In the genomic region with DNA sequence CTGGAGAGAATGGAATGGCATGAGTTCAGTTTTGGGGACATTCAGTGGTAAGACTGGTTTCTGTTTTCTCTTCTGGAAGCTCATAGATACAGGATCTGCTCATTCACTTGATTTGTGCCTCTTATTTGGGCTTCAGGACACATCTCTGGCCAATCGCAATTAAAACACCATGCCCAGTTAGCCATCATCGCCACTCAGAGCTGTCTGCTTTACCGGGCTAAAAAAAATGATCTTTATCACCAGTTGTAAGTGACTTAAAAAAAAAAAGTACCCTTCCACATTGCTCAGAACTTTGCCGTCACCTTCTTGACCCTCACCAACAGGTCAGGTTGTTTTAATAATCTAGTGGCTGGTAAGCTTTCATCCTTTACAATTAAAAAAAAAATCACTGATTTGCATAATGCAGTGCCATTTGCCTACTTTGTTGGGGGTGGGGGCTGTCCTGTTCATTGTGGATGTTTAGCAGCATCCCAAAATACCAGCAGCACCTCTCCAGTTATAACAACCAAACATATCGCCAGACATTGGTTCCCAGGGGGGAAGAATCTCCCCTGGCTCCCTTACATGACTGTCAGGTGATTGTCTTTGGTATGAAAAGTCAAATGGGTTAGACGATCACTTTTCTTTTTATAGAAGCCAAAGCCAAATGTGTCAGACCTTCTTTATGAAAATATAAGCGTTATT, we compare ENCODE assay signal across 9 cellular contexts.
DNase-seq lines count a peak whose midpoint lies in the region; ATAC-seq, FAIRE-seq and TF ChIP-seq lines count a peak whose summit lies in the region.
"Had no signal": no experiment of that assay in that cellular context is flagged by ENCODE, and none has a peak within 500 bp of the region (broad histone marks: within the 10 kb centered on the region; RNA-seq: fewer than 3 reads in every experiment).

No MANE protein-coding gene starts in this region.

- in situ Hi-C loops in HepG2 (cut with HindIII; ENCODE audit: extremely low pct_ligation_motif_present, low pct_unique_long_range_greater_than_20kb) = loop anchor here (5.0 to 10.0 kb wide), 2 partner anchors 63 to 91 kb away; no protein-coding TSS in a partner anchor

- intact Hi-C loops in HepG2 (cut with micrococcal nuclease; ENCODE audit: unreplicated experiment) = no loop called here

- no peak for TF ChIP-seq CTCF in astrocyte (IDR thresholded peaks at IDR 0.05; ENCODE audit: insufficient read depth, low read depth, low read length)
- no peak for TF ChIP-seq CTCF in HepG2 (CRISPR knock-in tag; IDR thresholded peaks at IDR 0.05)
- TF ChIP-seq CTCF in tibial nerve (IDR thresholded peaks at IDR 0.05) = no peak

- peak overlapping the region; percentile 87 for H3K27ac ChIP-seq in astrocyte (ENCODE audit: low read depth, low read length)
- no peak overlapping the region for H3K27ac ChIP-seq in HepG2 (ENCODE audit: extremely low read length, insufficient read depth, low read length)
- H3K27ac ChIP-seq in tibial nerve = peak overlapping the region in 3 of 4 donors; percentile 47 to 78 (median 71)
- H3K27ac ChIP-seq: WERI-Rb-1 had no signal

- POLR2A ChIA-PET in HepG2 (lab: Yijun Ruan, JAX) = interaction anchor here (1.1 to 1.2 kb wide), 2 partner anchors 88 to 224 kb away, joined by 3 to 7 read pairs; a partner anchor contains a TSS

- H2AFZ ChIP-seq in astrocyte (ENCODE audit: low read depth, low read length) (no peak overlapping the region), HepG2 (ENCODE audit: low read length) (no peak overlapping the region)

- TF ChIP-seq EP300 in HepG2 (IDR thresholded peaks at IDR 0.05; ENCODE audit: low read depth in 2 of 2, low read length in 2 of 2) = no peak
- no peak for TF ChIP-seq EP300 in HepG2 (CRISPR knock-in tag; IDR thresholded peaks at IDR 0.05; ENCODE audit: borderline replicate concordance)
- TF ChIP-seq EP300 in tibial nerve (IDR thresholded peaks at IDR 0.05) = no peak

- H3K4me1 Mint-ChIP-seq in activated CD8-positive, alpha-beta memory T cell treated with anti-CD3 and anti-CD28 coated beads, Interleukin-2, amount 10 ng/mL, durations not matched to agents 7 days and 5 days = peaks cover 90% of the 10 kb centered on the region
- peaks cover 55% of the 10 kb centered on the region for H3K4me1 Mint-ChIP-seq in astrocyte (ENCODE audit: low read depth, unreplicated experiment)

- H4K20me1 ChIP-seq in astrocyte (ENCODE audit: insufficient read depth, low read length) (no peaks in the 10 kb centered on the region), HepG2 (ENCODE audit: insufficient read depth, low read length) (no peaks in the 10 kb centered on the region)

- H3K36me3 Mint-ChIP-seq in activated CD8-positive, alpha-beta memory T cell treated with anti-CD3 and anti-CD28 coated beads, Interleukin-2, amount 10 ng/mL, durations not matched to agents 7 days and 5 days = peaks cover 60% of the 10 kb centered on the region
- no peaks in the 10 kb centered on the region for H3K36me3 Mint-ChIP-seq in astrocyte (ENCODE audit: low read depth, unreplicated experiment)

- H3K4me3 Mint-ChIP-seq in activated CD8-positive, alpha-beta memory T cell treated with anti-CD3 and anti-CD28 coated beads, Interleukin-2, amount 10 ng/mL, durations not matched to agents 7 days and 5 days = peak overlapping the region; percentile 78
- H3K4me3 Mint-ChIP-seq in astrocyte (ENCODE audit: unreplicated experiment) = peak overlapping the region; percentile 58

- TF ChIP-seq POLR2A in HepG2 (IDR thresholded peaks at IDR 0.05; ENCODE audit: insufficient read depth in 1 of 2, low read depth in 2 of 2, low read length in 2 of 2) = no peak
- TF ChIP-seq POLR2A in tibial nerve (IDR thresholded peaks at IDR 0.05) = no peak

- H3K27ac Mint-ChIP-seq in activated CD8-positive, alpha-beta memory T cell treated with anti-CD3 and anti-CD28 coated beads, Interleukin-2, amount 10 ng/mL, durations not matched to agents 7 days and 5 days = peak overlapping the region; percentile 93
- H3K27ac Mint-ChIP-seq in astrocyte (ENCODE audit: unreplicated experiment) = peak overlapping the region; percentile 80

- no peaks in the 10 kb centered on the region for H3K79me2 ChIP-seq in astrocyte (ENCODE audit: insufficient read depth, low read length)
- no peaks in the 10 kb centered on the region for H3K79me2 ChIP-seq in HepG2 (ENCODE audit: insufficient read depth, low read length)

- H3K9me3 Mint-ChIP-seq in activated CD8-positive, alpha-beta memory T cell treated with anti-CD3 and anti-CD28 coated beads, Interleukin-2, amount 10 ng/mL, durations not matched to agents 7 days and 5 days (ENCODE audit: low read depth) = no peaks in the 10 kb centered on the region
- no peaks in the 10 kb centered on the region for H3K9me3 Mint-ChIP-seq in astrocyte (ENCODE audit: unreplicated experiment)

- no TSS peak for BruUV-seq in HepG2 (replicated peaks; lab: Mats Ljungman, UMichigan)

- no peaks in the 10 kb centered on the region for H3K27me3 ChIP-seq in astrocyte (ENCODE audit: insufficient read depth, low read length)
- H3K27me3 ChIP-seq in HepG2 (ENCODE audit: control insufficient read depth in 1 of 2, insufficient read depth in 2 of 2, low read length in 2 of 2) = no peaks in the 10 kb centered on the region
- H3K27me3 ChIP-seq in tibial nerve = no peaks in the 10 kb centered on the region

- peak overlapping the region; percentile 80 for H3K9ac ChIP-seq in astrocyte (ENCODE audit: low read length)
- H3K9ac ChIP-seq in HepG2 (ENCODE audit: insufficient read depth, low read depth, low read length) = no peak overlapping the region

- ATAC-seq in activated CD8-positive, alpha-beta memory T cell treated with anti-CD3 and anti-CD28 coated beads, Interleukin-2, amount 10 ng/mL, durations not matched to agents 7 days and 5 days = no peak
- no peak for ATAC-seq in HepG2
- no peak for ATAC-seq in GM21576 (IDR thresholded peaks at IDR 0.05; ENCODE audit: unreplicated experiment)

- H3K4me2 ChIP-seq in astrocyte (ENCODE audit: low read length) (peak overlapping the region; percentile 84), HepG2 (ENCODE audit: low read depth, low read length) (peak overlapping the region; percentile 54; the same call in 1 of the 2 replicates)

- no peaks in the 10 kb centered on the region for H3K36me3 ChIP-seq in astrocyte (ENCODE audit: insufficient read depth, low read length)
- H3K36me3 ChIP-seq in HepG2 (replicated peaks in 1 of 2; ENCODE audit: control insufficient read depth in 1 of 2, insufficient read depth in 2 of 2, low read length in 2 of 2) = no peaks in the 10 kb centered on the region
- H3K36me3 ChIP-seq in tibial nerve = no peaks in the 10 kb centered on the region
- H3K36me3 ChIP-seq: WERI-Rb-1 had no signal

- no peak for DNase-seq in activated CD8-positive, alpha-beta memory T cell treated with anti-CD3 and anti-CD28 coated beads, Interleukin-2, amount 10 ng/mL, durations not matched to agents 7 days and 5 days
- no peak for DNase-seq in activated CD8-positive, alpha-beta memory T cell treated with anti-CD3 and anti-CD28 coated beads for 24 hours
- DNase-seq in astrocyte (ENCODE audit: low read depth) = no peak
- DNase-seq in HepG2 (ENCODE audit: low spot score) = no peak
- no peak for DNase-seq in tibial nerve (ENCODE audit: low spot score in 2 of 2)
- no peak for DNase-seq in NOMO-1 treated with dmso at 0.1 percent for 144 hours (lab: John Stamatoyannopoulos, UW; ENCODE audit: unreplicated experiment)
- no peak for DNase-seq in NCI-H2029 treated with DMSO at 0.1 percent for 48 hours (lab: John Stamatoyannopoulos, UW)
- DNase-seq: WERI-Rb-1 had no signal

- H3K4me3 ChIP-seq in astrocyte (ENCODE audit: insufficient read depth, low read depth, low read length) = peak overlapping the region; percentile 58
- H3K4me3 ChIP-seq in HepG2 (replicated peaks in 1 of 3; ENCODE audit: insufficient read depth in 1 of 3, low read depth in 2 of 3, low read length in 3 of 3) = no peak overlapping the region
- H3K4me3 ChIP-seq in tibial nerve = peak overlapping the region in 3 of 4 donors; percentile 7 to 35 (median 32)

- FAIRE-seq in astrocyte (lab: Jason Lieb, UNC) = no peak
- FAIRE-seq in HepG2 (lab: Jason Lieb, UNC) = no peak

- TF ChIP-seq RAD21 in HepG2 (CRISPR knock-in tag; IDR thresholded peaks at IDR 0.05) = no peak

- no peaks in the 10 kb centered on the region for H3K27me3 Mint-ChIP-seq in activated CD8-positive, alpha-beta memory T cell treated with anti-CD3 and anti-CD28 coated beads, Interleukin-2, amount 10 ng/mL, durations not matched to agents 7 days and 5 days
- no peaks in the 10 kb centered on the region for H3K27me3 Mint-ChIP-seq in astrocyte (ENCODE audit: low read depth, unreplicated experiment)

- H3K4me1 ChIP-seq in astrocyte (ENCODE audit: insufficient read depth, low read length) (peaks cover 47% of the 10 kb centered on the region), HepG2 (ENCODE audit: insufficient read depth, low read length) (peaks cover 38% of the 10 kb centered on the region), tibial nerve (peaks cover 0 to 45% (median 27%) of the 10 kb centered on the region in 4 donors)

- 90% methylated on average over 7 of the region's 7 CpGs for WGBS in HepG2 (ENCODE audit: low lambda C conversion rate)
- WGBS in tibial nerve, 2 donors = 49 to 51% methylated on average over 7 of the region's 7 CpGs

- H3K9me3 ChIP-seq in astrocyte (ENCODE audit: insufficient read depth, low read depth, low read length) (no peaks in the 10 kb centered on the region), HepG2 (ENCODE audit: low read length) (no peaks in the 10 kb centered on the region), tibial nerve (no peaks in the 10 kb centered on the region)

- CTCF ChIA-PET in activated CD8-positive, alpha-beta memory T cell treated with anti-CD3 and anti-CD28 coated beads, Interleukin-2, amount 10 ng/mL, durations not matched to agents 7 days and 5 days (lab: Charles Lee) = interaction anchor here (0.8 to 3.2 kb wide), 7 partner anchors 10 to 366 kb away, joined by 3 to 23 read pairs (median 5); no protein-coding TSS in a partner anchor
- CTCF ChIA-PET in HepG2 (lab: Yijun Ruan, JAX; ENCODE audit: low intra/inter-chr PET ratio, low total read pairs) = no interaction called here

TF ChIP-seq in HepG2, 621 proteins besides CTCF, POLR2A, EP300 and RAD21 (continues in another document):
- TF ChIP-seq SP4 (CRISPR knock-in tag; IDR thresholded peaks at IDR 0.05) = no peak
- TF ChIP-seq ZNF10 (CRISPR knock-in tag; IDR thresholded peaks at IDR 0.05; ENCODE audit: borderline replicate concordance, low read depth) = no peak
- TF ChIP-seq HNRNPLL (IDR thresholded peaks at IDR 0.05; ENCODE audit: low read depth, low read length, poor library complexity, severe bottlenecking) = no peak
- TF ChIP-seq ZNF749 (CRISPR knock-in tag; IDR thresholded peaks at IDR 0.05; ENCODE audit: borderline replicate concordance) = no peak
- TF ChIP-seq, protein P1, sequence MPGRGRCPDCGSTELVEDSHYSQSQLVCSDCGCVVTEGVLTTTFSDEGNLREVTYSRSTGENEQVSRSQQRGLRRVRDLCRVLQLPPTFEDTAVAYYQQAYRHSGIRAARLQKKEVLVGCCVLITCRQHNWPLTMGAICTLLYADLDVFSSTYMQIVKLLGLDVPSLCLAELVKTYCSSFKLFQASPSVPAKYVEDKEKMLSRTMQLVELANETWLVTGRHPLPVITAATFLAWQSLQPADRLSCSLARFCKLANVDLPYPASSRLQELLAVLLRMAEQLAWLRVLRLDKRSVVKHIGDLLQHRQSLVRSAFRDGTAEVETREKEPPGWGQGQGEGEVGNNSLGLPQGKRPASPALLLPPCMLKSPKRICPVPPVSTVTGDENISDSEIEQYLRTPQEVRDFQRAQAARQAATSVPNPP (CRISPR knock-in tag; IDR thresholded peaks at IDR 0.05) = no peak
- no peak for TF ChIP-seq RBAK (CRISPR knock-in tag; IDR thresholded peaks at IDR 0.05)

Comparison
In these comparisons a context has a peak if more than half of its experiments do, and no peak if none do; other contexts are left out.
1. H3K4me3 ChIP-seq: peak in astrocyte (single experiment) and tibial nerve (3 of 4); none in HepG2 (0 of 3).